9 cellular contexts compared by ENCODE assay signal in genomic region chr14:96741151-96741977, GRCh38. TPM values are rescaled to one million over a fixed set of nuclear protein-coding genes. Genes with fewer than 3 reads are reported as not detected.
DNase-seq lines count a peak whose midpoint lies in the region; ATAC-seq, FAIRE-seq and TF ChIP-seq lines count a peak whose summit lies in the region.
"Had no signal": no experiment of that assay in that cellular context is flagged by ENCODE, and none has a peak within 500 bp of the region (broad histone marks: within the 10 kb centered on the region; RNA-seq: fewer than 3 reads in every experiment).

No MANE protein-coding gene starts in this region.

- H3K27ac ChIP-seq in keratinocyte (ENCODE audit: control insufficient read depth, insufficient read depth, low read length): no peak overlapping the region

- no peaks in the 10 kb centered on the region for H3K36me3 Mint-ChIP-seq in activated B cell treated with CpG ODN at 0.5 μM for 24 hours (ENCODE audit: low read depth)

- peaks cover 11% of the 10 kb centered on the region for H3K4me1 Mint-ChIP-seq in activated B cell treated with CpG ODN at 0.5 μM for 24 hours

- H3K27ac Mint-ChIP-seq in activated B cell treated with CpG ODN at 0.5 μM for 24 hours: no peak overlapping the region

- peak overlapping the region; percentile 9 for H3K9ac ChIP-seq in keratinocyte (ENCODE audit: control insufficient read depth, extremely low read depth, insufficient read depth, low read length)

- TF ChIP-seq CTCF in activated B cell treated with CpG ODN at 0.5 μM for 24 hours (IDR thresholded peaks at IDR 0.05): peak; percentile 95
- TF ChIP-seq CTCF in bronchial epithelial cell (IDR thresholded peaks at IDR 0.05; ENCODE audit: insufficient read depth, low read length, severe bottlenecking): peak; percentile 83
- TF ChIP-seq CTCF in keratinocyte (optimal IDR thresholded peaks at IDR 0.05 in 1 of 3, IDR thresholded peaks at IDR 0.05 in 1 of 3, conservative IDR thresholded peaks at IDR 0.05 in 1 of 3; ENCODE audit: extremely low read depth in 1 of 3, insufficient read depth in 2 of 3, low read length in 3 of 3): peak; percentile 40 to 91 (median 85)

- H3K9me3 Mint-ChIP-seq in activated B cell treated with CpG ODN at 0.5 μM for 24 hours: no peaks in the 10 kb centered on the region

- peak overlapping the region; percentile 77 for H2AFZ ChIP-seq in keratinocyte (ENCODE audit: control insufficient read depth, low read length)

- intact Hi-C loops in activated B cell treated with CpG ODN at 0.5 μM for 24 hours (cut with micrococcal nuclease): loop anchor here (1.0 to 5.0 kb wide), 4 partner anchors 159 to 639 kb away; no protein-coding TSS in a partner anchor

- peak; percentile 53 for DNase-seq in COLO829 (ENCODE audit: low spot score)
- peak; percentile 5 for DNase-seq in M059J (ENCODE audit: low read depth)
- DNase-seq in activated B cell treated with CpG ODN at 0.5 μM for 24 hours: peak; percentile 68
- DNase-seq in bronchial epithelial cell (ENCODE audit: low read depth): peak; percentile 7
- no peak for DNase-seq in keratinocyte (ENCODE audit: low read depth, low spot score)
- DNase-seq in stimulated activated CD4-positive, alpha-beta T cell treated with anti-CD3 and anti-CD28 coated beads, Interleukin-15, amount 100 ng/mL, for 48 hours (ENCODE audit: low read depth in 2 of 2): peak; percentile 40 to 70

- no peak for FAIRE-seq in bronchial epithelial cell (lab: Jason Lieb, UNC)
- FAIRE-seq in keratinocyte (lab: Jason Lieb, UNC): no peak
- FAIRE-seq: endometrium had no signal

- peak overlapping the region; percentile 65 for H3K4me3 Mint-ChIP-seq in activated B cell treated with CpG ODN at 0.5 μM for 24 hours

- no peaks in the 10 kb centered on the region for H3K36me3 ChIP-seq in bronchial epithelial cell (ENCODE audit: control insufficient read depth, insufficient read depth, low read length)
- no peaks in the 10 kb centered on the region for H3K36me3 ChIP-seq in keratinocyte (ENCODE audit: control insufficient read depth in 2 of 2, extremely low read depth in 1 of 2, insufficient read depth in 2 of 2, low read length in 2 of 2)

- H3K9me1 ChIP-seq in keratinocyte (ENCODE audit: control insufficient read depth, extremely low read depth, insufficient read depth, low read length): no peaks in the 10 kb centered on the region

- ATAC-seq in GM21515 (IDR thresholded peaks at IDR 0.05; ENCODE audit: unreplicated experiment): peak; percentile 85
- peak; percentile 91 for ATAC-seq in activated B cell treated with CpG ODN at 0.5 μM for 24 hours (ENCODE audit: low read depth)
- ATAC-seq in GM19455 (IDR thresholded peaks at IDR 0.05; ENCODE audit: unreplicated experiment): no peak

- H3K27me3 ChIP-seq in bronchial epithelial cell (ENCODE audit: control insufficient read depth, insufficient read depth, low read length) (peaks cover 5% of the 10 kb centered on the region), keratinocyte (ENCODE audit: control insufficient read depth, extremely low read depth, insufficient read depth, low read length) (peaks cover 37% of the 10 kb centered on the region)

- dilution Hi-C loops in keratinocyte (cut with MboI; ENCODE audit: extremely low pct_ligation_motif_present, low sequenced_read_pairs): no loop called here

- peaks cover 3% of the 10 kb centered on the region for H3K4me1 ChIP-seq in keratinocyte (ENCODE audit: control insufficient read depth, extremely low read depth, insufficient read depth, low read length)

- no peaks in the 10 kb centered on the region for H3K9me3 ChIP-seq in keratinocyte (ENCODE audit: control insufficient read depth, low read depth, low read length)

- CTCF ChIA-PET in activated B cell treated with CpG ODN at 0.5 μM for 24 hours (lab: Charles Lee): interaction anchor here (0.6 to 2.0 kb wide), 8 partner anchors 9 to 444 kb away, joined by 3 to 27 read pairs (median 4); no protein-coding TSS in a partner anchor

- H3K27me3 Mint-ChIP-seq in activated B cell treated with CpG ODN at 0.5 μM for 24 hours: peaks cover 60% of the 10 kb centered on the region

- no peaks in the 10 kb centered on the region for H3K79me2 ChIP-seq in keratinocyte (ENCODE audit: control insufficient read depth, insufficient read depth, low read length)

- H3K4me3 ChIP-seq in bronchial epithelial cell (ENCODE audit: low read depth, low read length) (peak overlapping the region; percentile 31), keratinocyte (ENCODE audit: control insufficient read depth in 2 of 3, extremely low read depth in 1 of 3, insufficient read depth in 2 of 3, low read depth in 1 of 3, low read length in 3 of 3) (peak overlapping the region; percentile 24 to 70 (median 61))

- H3K4me2 ChIP-seq in keratinocyte (ENCODE audit: control insufficient read depth, extremely low read depth, insufficient read depth, low read depth, low read length): peak overlapping the region; percentile 90

- no peaks in the 10 kb centered on the region for H4K20me1 ChIP-seq in keratinocyte (ENCODE audit: control insufficient read depth, extremely low read depth, insufficient read depth, low read length)

- POLR2A ChIA-PET in activated B cell treated with CpG ODN at 0.5 μM for 24 hours (lab: Charles Lee): no interaction called here

RNA-seq across cellular contexts. Expression of gene VRK1, which starts 55.8 kb away (rescaled TPM):
- total RNA-seq in M059J (2014; rRNA removed; shearing (Covaris generic)): 33.9 and 46.9 TPM in 2 replicates
- total RNA-seq in activated B cell treated with CpG ODN at 0.5 μM for 24 hours (30.2 and 32.1 TPM in 2 replicates), bronchial epithelial cell (10.8 and 12.6 TPM in 2 replicates)
- 8.6 to 27.1 TPM (median 18.6 TPM) in 3 replicates for polyA plus RNA-seq in keratinocyte
- polyA plus RNA-seq in keratinocyte (2011; ENCODE audit: low read depth): 10.6 TPM
- 9.1 and 14.1 TPM in 2 replicates for polyA plus RNA-seq in keratinocyte (2011; cell fraction: cytosol; rRNA removed)
- polyA plus RNA-seq in keratinocyte (2011; cell fraction: nucleus; rRNA removed): 11.4 and 15.6 TPM in 2 replicates
- 5.9 and 19.9 TPM in 2 replicates for polyA plus RNA-seq in keratinocyte (2012; ENCODE audit: low replicate concordance)
- polyA minus RNA-seq in keratinocyte: 0.92 to 35.9 TPM (median 8.6 TPM) in 3 replicates
- 5.6 TPM for polyA minus RNA-seq in keratinocyte (2011; cell fraction: cytosol; rRNA and poly(A)+ RNA removed)
- polyA minus RNA-seq in keratinocyte (2011; cell fraction: nucleus; rRNA and poly(A)+ RNA removed): 8.1 and 14.1 TPM in 2 replicates
